ENCODE assay signal across 10 cellular contexts in genomic region chr2:101643004-101643524, GRCh38.
"Had no signal": no experiment of that assay in that cellular context is flagged by ENCODE, and none has a peak within 500 bp of the region (broad histone marks: within the 10 kb centered on the region; RNA-seq: fewer than 3 reads in every experiment).

No MANE protein-coding gene starts in this region.

- H3K4me1 Mint-ChIP-seq: IgD-negative memory B cell had no signal

- FAIRE-seq: HTR-8/SVneo had no signal

- H3K4me3 Mint-ChIP-seq: HFFc6, IgD-negative memory B cell had no signal

- H3K9me3 Mint-ChIP-seq: HFFc6, IgD-negative memory B cell had no signal

- DNase-seq: GM23248, GOT3, H7, HFFc6, KBM-7 had no signal

- H3K4me2 ChIP-seq: KMS-11 had no signal

- H3K27ac Mint-ChIP-seq: HFFc6, IgD-negative memory B cell had no signal

- H3K4me1 ChIP-seq: HAP-1 had no signal

- H3K9me3 ChIP-seq: HAP-1 had no signal

- H3K9ac ChIP-seq: GM23248, KMS-11 had no signal

- H3K27ac ChIP-seq: GM23248, KMS-11 had no signal

- H3K4me3 ChIP-seq: GM23248, HAP-1 had no signal

- H3K36me3 ChIP-seq: HAP-1 had no signal

- H2AFZ ChIP-seq: GM23248 had no signal

- H3K27me3 Mint-ChIP-seq: IgD-negative memory B cell had no signal

- ATAC-seq: HCT116 had no signal

- H3K36me3 Mint-ChIP-seq: IgD-negative memory B cell had no signal
